ENCODE assay signal across 23 cellular contexts in genomic region chr9:21385131-21385665, GRCh38. TPM values are rescaled to one million over a fixed set of nuclear protein-coding genes. Genes with fewer than 3 reads are reported as not detected.
A peak's percentile ranks its signal among the peaks of the same experiment; 100 is the strongest.
DNase-seq lines count a peak whose midpoint lies in the region; ATAC-seq, FAIRE-seq and TF ChIP-seq lines count a peak whose summit lies in the region.
"Had no signal": no experiment of that assay in that cellular context is flagged by ENCODE, and none has a peak within 500 bp of the region (broad histone marks: within the 10 kb centered on the region; RNA-seq: fewer than 3 reads in every experiment).

TSS of gene IFNA2 (minus strand) at chr9:21385398. CDS start at chr9:21385329, 69 bp downstream.

- peak; percentile 84 for FAIRE-seq in colon (lab: Jason Lieb, UNC)
- FAIRE-seq: A549 had no signal

- no peaks in the 10 kb centered on the region for H3K9me3 Mint-ChIP-seq in progenitor cell of endocrine pancreas (ENCODE audit: low read depth)

- H3K36me3 Mint-ChIP-seq in progenitor cell of endocrine pancreas (ENCODE audit: insufficient read depth), result no peaks in the 10 kb centered on the region
- H3K36me3 Mint-ChIP-seq: CD4-positive, CD25-positive, alpha-beta regulatory T cell had no signal

- DNase-seq in CD1c-positive myeloid dendritic cell (ENCODE audit: extremely low spot score) (peak; percentile 13), MV-4-11 (lab: John Stamatoyannopoulos, UW) (peak; percentile 94), progenitor cell of endocrine pancreas (ENCODE audit: low spot score, unreplicated experiment) (no peak), NCI-H345 (lab: John Stamatoyannopoulos, UW) (no peak), GM03348 (ENCODE audit: low spot score) (no peak)
- DNase-seq: activated gamma-delta T cell; CD4-positive, CD25-positive, alpha-beta regulatory T cell; dorsolateral prefrontal cortex; foreskin fibroblast; HCEC 1CT; hypothalamus; islet precursor cell; NCI-H1105; NCI-H2081 treated with DMSO at 0.1 percent for 48 hours; NCI-H510A treated with DMSO at 0.1 percent for 48 hours; posterior cingulate gyrus had no signal

- TF ChIP-seq CTCF in progenitor cell of endocrine pancreas (IDR thresholded peaks at IDR 0.05; ENCODE audit: unreplicated experiment), result no peak

- H3K4me1 Mint-ChIP-seq in progenitor cell of endocrine pancreas (ENCODE audit: low read depth), result peaks cover 20% of the 10 kb centered on the region

- H3K27me3 Mint-ChIP-seq in progenitor cell of endocrine pancreas, result peaks cover 6% of the 10 kb centered on the region

- no peak within 1 kb of the TSS for H3K4me3 Mint-ChIP-seq in progenitor cell of endocrine pancreas (ENCODE audit: low read depth)
- H3K4me3 Mint-ChIP-seq: CD4-positive, CD25-positive, alpha-beta regulatory T cell had no signal

- ATAC-seq in GM21526 (IDR thresholded peaks at IDR 0.05; ENCODE audit: low FRiP score, unreplicated experiment), result peak; percentile 29
- no peak for ATAC-seq in GM21737 (IDR thresholded peaks at IDR 0.05; ENCODE audit: unreplicated experiment)
- ATAC-seq: A549 had no signal

- no peak within 1 kb of the TSS for H3K27ac Mint-ChIP-seq in progenitor cell of endocrine pancreas
- H3K27ac Mint-ChIP-seq: CD4-positive, CD25-positive, alpha-beta regulatory T cell had no signal

RNA-seq across cellular contexts. Expression of gene IFNA2, which starts in this region (rescaled TPM):
- total RNA-seq in progenitor cell of endocrine pancreas, result not detected in 2 replicates
- total RNA-seq: CD4-positive, CD25-positive, alpha-beta regulatory T cell; lung; skeletal muscle tissue; ureter had no signal

Comparison
In these comparisons a context has a peak if more than half of its experiments do, and no peak if none do; other contexts are left out.
1. DNase-seq: peak in CD1c-positive myeloid dendritic cell (single experiment) and MV-4-11 (single experiment); none in progenitor cell of endocrine pancreas (single experiment), NCI-H345 (single experiment) and GM03348 (single experiment).